8 cellular contexts compared by ENCODE assay signal in genomic region chr12:132761911-132762583, GRCh38. TPM values are rescaled to one million over a fixed set of nuclear protein-coding genes. Genes with fewer than 3 reads are reported as not detected.
DNase-seq lines count a peak whose midpoint lies in the region; ATAC-seq and TF ChIP-seq lines count a peak whose summit lies in the region.

No MANE protein-coding gene starts in this region.

- ATAC-seq in left cardiac atrium (peak; percentile 90 to 95), upper lobe of right lung (peak; percentile 95)

- H3K9me3 Mint-ChIP-seq in progenitor cell of endocrine pancreas (ENCODE audit: low read depth), result no peaks in the 10 kb centered on the region

- 0 to 1% (median 0%) methylated on average over 1 to 91 of the region's 92 CpGs for WGBS in adrenal gland, 4 donors

- peaks cover 3% of the 10 kb centered on the region for H3K36me3 Mint-ChIP-seq in progenitor cell of endocrine pancreas (ENCODE audit: insufficient read depth)

- H3K27me3 Mint-ChIP-seq in progenitor cell of endocrine pancreas, result no peaks in the 10 kb centered on the region

- peak; percentile 47 to 81 for TF ChIP-seq POLR2A in adrenal gland (IDR thresholded peaks at IDR 0.05)

- H3K27ac Mint-ChIP-seq in progenitor cell of endocrine pancreas, result peak overlapping the region; percentile 83

- DNase-seq in GM10266 (ENCODE audit: extremely low spot score) (peak; percentile 99), HEK293T (ENCODE audit: extremely low spot score) (peak; percentile 93), NAMALWA (ENCODE audit: low spot score) (peak; percentile 90), T follicular helper cell (ENCODE audit: low read depth) (peak; percentile 80), adrenal gland (peak; percentile 80 to 89 (median 84)), left cardiac atrium (peak; percentile 90), progenitor cell of endocrine pancreas (ENCODE audit: low spot score, unreplicated experiment) (peak; percentile 70), upper lobe of right lung (peak; percentile 95)

- H3K4me1 Mint-ChIP-seq in progenitor cell of endocrine pancreas (ENCODE audit: low read depth), result peaks cover 10% of the 10 kb centered on the region

- POLR2A ChIA-PET in HEK293T (lab: Yijun Ruan, JAX), result interaction anchor here (1.0 kb wide), 1 partner anchor 12 kb away, joined by 3 read pairs; no protein-coding TSS in a partner anchor

- H3K9me3 ChIP-seq in adrenal gland (replicated peaks in 1 of 3) (no peaks in the 10 kb centered on the region), upper lobe of right lung (no peaks in the 10 kb centered on the region)

- H3K4me3 ChIP-seq in adrenal gland, result peak overlapping the region in 2 of 4 donors; percentile 44 to 99
- H3K4me3 ChIP-seq in upper lobe of right lung, result peak overlapping the region; percentile 70

- H3K27ac ChIP-seq in adrenal gland (peak overlapping the region; percentile 85 to 99 (median 97)), upper lobe of right lung (peak overlapping the region; percentile 97)

- CTCF ChIA-PET in HEK293T (lab: Yijun Ruan, JAX), result no interaction called here

- intact Hi-C loops in adrenal gland (cut with DNase I), result no loop called here
- intact Hi-C loops in left cardiac atrium (cut with DNase I), result no loop called here
- intact Hi-C loops in upper lobe of right lung (cut with DNase I), result no loop called here

- H3K36me3 ChIP-seq in adrenal gland (replicated peaks in 1 of 2) (peaks cover 0 to 5% of the 10 kb centered on the region in 2 donors), upper lobe of right lung (no peaks in the 10 kb centered on the region)

- H3K27me3 ChIP-seq in adrenal gland (no peaks in the 10 kb centered on the region), upper lobe of right lung (no peaks in the 10 kb centered on the region)

- TF ChIP-seq CTCF in GM10266 (IDR thresholded peaks at IDR 0.05; ENCODE audit: control insufficient read depth, insufficient read depth, low read depth, missing control alignments) (peak; percentile 36), adrenal gland (IDR thresholded peaks at IDR 0.05) (peak in 5 of 6 experiments; percentile 10 to 38 (median 26)), progenitor cell of endocrine pancreas (IDR thresholded peaks at IDR 0.05; ENCODE audit: unreplicated experiment) (peak; percentile 44), upper lobe of right lung (IDR thresholded peaks at IDR 0.05) (peak; percentile 23)

- H3K4me1 ChIP-seq in adrenal gland (replicated peaks in 1 of 2) (peaks cover 12 to 25% of the 10 kb centered on the region in 2 donors), upper lobe of right lung (peaks cover 25% of the 10 kb centered on the region)

- H3K4me3 Mint-ChIP-seq in progenitor cell of endocrine pancreas (ENCODE audit: low read depth), result peak overlapping the region; percentile 69

TF ChIP-seq in HEK293T, 16 proteins besides CTCF, POLR2A, EP300 and RAD21:
- TF ChIP-seq ARNT (IDR thresholded peaks at IDR 0.05) (0 out of 2 replicates have a peak, but pooled peaks have one; percentile 46), FOXK2 (IDR thresholded peaks at IDR 0.05) (no peak), FOXM1 (IDR thresholded peaks at IDR 0.05; ENCODE audit: borderline replicate concordance) (peak; percentile 15; the same call in 1 of the 2 replicates), TARDBP (IDR thresholded peaks at IDR 0.05) (no peak), SP1 (IDR thresholded peaks at IDR 0.05) (no peak), CTBP1 (IDR thresholded peaks at IDR 0.05; ENCODE audit: borderline replicate concordance) (no peak), SUZ12 (IDR thresholded peaks at IDR 0.05) (no peak), ZNF384 (IDR thresholded peaks at IDR 0.05) (no peak), HDGF (IDR thresholded peaks at IDR 0.05; ENCODE audit: borderline replicate concordance) (no peak), FOXA1 (IDR thresholded peaks at IDR 0.05) (no peak), LEF1 (IDR thresholded peaks at IDR 0.05; ENCODE audit: borderline replicate concordance) (peak; percentile 17; the same call in 1 of the 2 replicates), NFRKB (IDR thresholded peaks at IDR 0.05) (no peak), BHLHE40 (IDR thresholded peaks at IDR 0.05; ENCODE audit: borderline replicate concordance) (no peak), PKNOX1 (IDR thresholded peaks at IDR 0.05) (no peak), L3MBTL2 (conservative IDR thresholded peaks at IDR 0.05) (peak; percentile 73), ELF4 (IDR thresholded peaks at IDR 0.05) (peak; percentile 89)

RNA-seq across cellular contexts. Expression of gene ANKLE2, which starts 0.4 kb away (rescaled TPM):
- total RNA-seq in adrenal gland (10 to 100 TPM; 43.6 to 76.1 (median 60.3) TPM), left cardiac atrium (10 to 100 TPM; 21.1 to 34.1 TPM), progenitor cell of endocrine pancreas (81.1 and 83.7 TPM in 2 replicates), upper lobe of right lung (60.2 TPM)
- 10 to 100 TPM; 53.3 to 70.5 (median 56.6) TPM for polyA plus RNA-seq in adrenal gland

RNA-seq across cellular contexts. Expression of gene PGAM5, which starts 51.4 kb away (rescaled TPM):
- 10 to 100 TPM; 23.8 to 53.6 (median 36.8) TPM for total RNA-seq in adrenal gland
- polyA plus RNA-seq in adrenal gland, result 10 to 100 TPM; 12.7 to 29.9 (median 16.7) TPM
- total RNA-seq in left cardiac atrium, result 10 to 100 TPM; 22.6 to 25.2 TPM
- total RNA-seq in progenitor cell of endocrine pancreas, result 39.6 and 44.4 TPM in 2 replicates
- total RNA-seq in upper lobe of right lung, result 25.4 TPM
